ENCODE assay signal across 8 cellular contexts in the genomic region with DNA sequence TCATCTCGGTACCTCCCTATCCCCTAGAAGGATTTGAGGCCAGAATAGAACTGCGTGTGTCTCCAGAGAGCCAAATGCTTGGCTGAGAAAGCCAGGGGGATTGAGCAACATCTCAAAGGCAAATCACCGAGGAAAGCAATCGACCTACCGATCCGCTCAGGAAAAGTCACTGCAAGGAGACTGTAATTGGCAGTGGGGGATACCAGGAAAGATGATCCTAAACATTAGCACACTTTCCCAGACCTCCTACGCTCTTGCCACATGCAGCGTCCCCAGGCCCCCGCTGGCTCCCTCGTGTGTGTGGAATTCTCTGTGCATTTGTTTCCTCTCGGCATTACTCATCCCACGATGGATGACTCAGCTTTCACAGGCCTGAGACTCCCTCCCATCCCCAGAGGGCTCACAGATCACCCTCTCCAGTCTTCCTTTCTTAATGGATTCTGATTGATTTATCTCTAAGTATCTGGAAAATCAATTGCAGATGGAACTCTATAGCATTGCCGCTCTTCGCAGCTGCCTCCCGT.
DNase-seq lines count a peak whose midpoint lies in the region; ATAC-seq and TF ChIP-seq lines count a peak whose summit lies in the region.

No MANE protein-coding gene starts in this region.

- H3K9me3 ChIP-seq in CD4-positive, alpha-beta T cell (ENCODE audit: control insufficient read depth, low read length), result no peaks in the 10 kb centered on the region

- peaks cover 11% of the 10 kb centered on the region for H3K27me3 Mint-ChIP-seq in CD4-positive, alpha-beta T cell

- no peak overlapping the region for H3K4me3 ChIP-seq in retinal pigment epithelial cell (ENCODE audit: low read length)

- intact Hi-C loops in Right ventricle myocardium superior (cut with DNase I), result no loop called here
- intact Hi-C loops in CD4-positive, alpha-beta T cell (cut with DNase I, micrococcal nuclease), result no loop called here

- no peaks in the 10 kb centered on the region for H3K36me3 Mint-ChIP-seq in CD4-positive, alpha-beta T cell (ENCODE audit: low read depth)

- H3K27ac ChIP-seq in CD4-positive, alpha-beta T cell (ENCODE audit: low read depth, low read length), result no peak overlapping the region

- POLR2A ChIA-PET in CD4-positive, alpha-beta T cell (lab: Charles Lee), result no interaction called here

- peak; percentile 84 for DNase-seq in GM04503 (ENCODE audit: low read depth)
- peak; percentile 56 for DNase-seq in Right ventricle myocardium superior
- DNase-seq in retinal pigment epithelial cell (ENCODE audit: low read depth), result peak; percentile 71
- no peak for DNase-seq in NOMO-1 (lab: John Stamatoyannopoulos, UW; ENCODE audit: unreplicated experiment in 2 of 2)
- DNase-seq in CD4-positive, alpha-beta T cell, result no peak
- no peak for DNase-seq in stimulated activated CD4-positive, alpha-beta T cell treated with anti-CD3 and anti-CD28 coated beads, Interleukin-2, amount 100 ng/mL, for 24 hours

- CTCF ChIA-PET in CD4-positive, alpha-beta T cell (lab: Charles Lee), result no interaction called here

- H3K27me3 ChIP-seq in CD4-positive, alpha-beta T cell (ENCODE audit: control insufficient read depth, insufficient read depth, low read length), result no peaks in the 10 kb centered on the region

- no peak overlapping the region for H3K27ac Mint-ChIP-seq in CD4-positive, alpha-beta T cell

- peak; percentile 67 for TF ChIP-seq CTCF in retinal pigment epithelial cell (conservative IDR thresholded peaks at IDR 0.05; ENCODE audit: low read depth, low read length)
- TF ChIP-seq CTCF in CD4-positive, alpha-beta T cell (IDR thresholded peaks at IDR 0.05), result no peak

- peaks cover 2% of the 10 kb centered on the region for H3K9me3 Mint-ChIP-seq in CD4-positive, alpha-beta T cell

- ATAC-seq in SK-N-SH treated with all-trans-retinoic acid at 6 μM for 48 hours (peak; percentile 98), Right ventricle myocardium superior (ENCODE audit: poor library complexity) (peak; percentile 81), GM21619 (IDR thresholded peaks at IDR 0.05; ENCODE audit: unreplicated experiment) (no peak)
- no peak for ATAC-seq in CD4-positive, alpha-beta T cell (ENCODE audit: poor library complexity)

- H3K4me1 Mint-ChIP-seq in CD4-positive, alpha-beta T cell (ENCODE audit: low read depth), result no peaks in the 10 kb centered on the region

- H3K4me3 Mint-ChIP-seq in CD4-positive, alpha-beta T cell, result no peak overlapping the region

TF ChIP-seq in SK-N-SH treated with all-trans-retinoic acid at 6 μM for 48 hours, 23 proteins besides CTCF, POLR2A, EP300 and RAD21:
- TF ChIP-seq ZNF8 (CRISPR knock-in tag; IDR thresholded peaks at IDR 0.05) (peak; percentile 14; the same call in 1 of the 2 replicates), ARNTL (CRISPR knock-in tag; IDR thresholded peaks at IDR 0.05; ENCODE audit: borderline replicate concordance, low read depth) (no peak), ZNF565 (CRISPR knock-in tag; conservative IDR thresholded peaks at IDR 0.05; ENCODE audit: low read depth) (0 out of 2 replicates have a peak, but pooled peaks have one; percentile 35), PPARA (CRISPR knock-in tag; IDR thresholded peaks at IDR 0.05; ENCODE audit: borderline replicate concordance) (0 out of 2 replicates have a peak, but pooled peaks have one; percentile 11), ZNF70 (CRISPR knock-in tag; IDR thresholded peaks at IDR 0.05) (no peak), ISL1 (CRISPR knock-in tag; IDR thresholded peaks at IDR 0.05) (peak; percentile 88), OSR1 (CRISPR knock-in tag; IDR thresholded peaks at IDR 0.05) (no peak), ESRRG (CRISPR knock-in tag; IDR thresholded peaks at IDR 0.05) (no peak), TCF4 (CRISPR knock-in tag; IDR thresholded peaks at IDR 0.05; ENCODE audit: borderline replicate concordance) (peak; percentile 97), ZFP30 (CRISPR knock-in tag; IDR thresholded peaks at IDR 0.05) (no peak), SNAI2 (CRISPR knock-in tag; IDR thresholded peaks at IDR 0.05) (no peak), TOX (CRISPR knock-in tag; IDR thresholded peaks at IDR 0.05; ENCODE audit: borderline replicate concordance) (no peak), CSDC2 (CRISPR knock-in tag; IDR thresholded peaks at IDR 0.05) (no peak), ZFP3 (CRISPR knock-in tag; IDR thresholded peaks at IDR 0.05) (peak; percentile 71; the same call in 1 of the 2 replicates), ZC3H10 (CRISPR knock-in tag; IDR thresholded peaks at IDR 0.05) (no peak), BACH2 (CRISPR knock-in tag; IDR thresholded peaks at IDR 0.05; ENCODE audit: borderline replicate concordance) (peak; percentile 96; the same call in 1 of the 2 replicates)
- TF ChIP-seq, protein P1, sequence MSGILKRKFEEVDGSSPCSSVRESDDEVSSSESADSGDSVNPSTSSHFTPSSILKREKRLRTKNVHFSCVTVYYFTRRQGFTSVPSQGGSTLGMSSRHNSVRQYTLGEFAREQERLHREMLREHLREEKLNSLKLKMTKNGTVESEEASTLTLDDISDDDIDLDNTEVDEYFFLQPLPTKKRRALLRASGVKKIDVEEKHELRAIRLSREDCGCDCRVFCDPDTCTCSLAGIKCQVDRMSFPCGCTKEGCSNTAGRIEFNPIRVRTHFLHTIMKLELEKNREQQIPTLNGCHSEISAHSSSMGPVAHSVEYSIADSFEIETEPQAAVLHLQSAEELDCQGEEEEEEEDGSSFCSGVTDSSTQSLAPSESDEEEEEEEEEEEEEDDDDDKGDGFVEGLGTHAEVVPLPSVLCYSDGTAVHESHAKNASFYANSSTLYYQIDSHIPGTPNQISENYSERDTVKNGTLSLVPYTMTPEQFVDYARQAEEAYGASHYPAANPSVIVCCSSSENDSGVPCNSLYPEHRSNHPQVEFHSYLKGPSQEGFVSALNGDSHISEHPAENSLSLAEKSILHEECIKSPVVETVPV (CRISPR knock-in tag; IDR thresholded peaks at IDR 0.05), result peak; percentile 60; the same call in 1 of the 2 replicates
- TF ChIP-seq, protein P2, sequence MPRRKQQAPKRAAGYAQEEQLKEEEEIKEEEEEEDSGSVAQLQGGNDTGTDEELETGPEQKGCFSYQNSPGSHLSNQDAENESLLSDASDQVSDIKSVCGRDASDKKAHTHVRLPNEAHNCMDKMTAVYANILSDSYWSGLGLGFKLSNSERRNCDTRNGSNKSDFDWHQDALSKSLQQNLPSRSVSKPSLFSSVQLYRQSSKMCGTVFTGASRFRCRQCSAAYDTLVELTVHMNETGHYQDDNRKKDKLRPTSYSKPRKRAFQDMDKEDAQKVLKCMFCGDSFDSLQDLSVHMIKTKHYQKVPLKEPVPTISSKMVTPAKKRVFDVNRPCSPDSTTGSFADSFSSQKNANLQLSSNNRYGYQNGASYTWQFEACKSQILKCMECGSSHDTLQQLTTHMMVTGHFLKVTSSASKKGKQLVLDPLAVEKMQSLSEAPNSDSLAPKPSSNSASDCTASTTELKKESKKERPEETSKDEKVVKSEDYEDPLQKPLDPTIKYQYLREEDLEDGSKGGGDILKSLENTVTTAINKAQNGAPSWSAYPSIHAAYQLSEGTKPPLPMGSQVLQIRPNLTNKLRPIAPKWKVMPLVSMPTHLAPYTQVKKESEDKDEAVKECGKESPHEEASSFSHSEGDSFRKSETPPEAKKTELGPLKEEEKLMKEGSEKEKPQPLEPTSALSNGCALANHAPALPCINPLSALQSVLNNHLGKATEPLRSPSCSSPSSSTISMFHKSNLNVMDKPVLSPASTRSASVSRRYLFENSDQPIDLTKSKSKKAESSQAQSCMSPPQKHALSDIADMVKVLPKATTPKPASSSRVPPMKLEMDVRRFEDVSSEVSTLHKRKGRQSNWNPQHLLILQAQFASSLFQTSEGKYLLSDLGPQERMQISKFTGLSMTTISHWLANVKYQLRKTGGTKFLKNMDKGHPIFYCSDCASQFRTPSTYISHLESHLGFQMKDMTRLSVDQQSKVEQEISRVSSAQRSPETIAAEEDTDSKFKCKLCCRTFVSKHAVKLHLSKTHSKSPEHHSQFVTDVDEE (CRISPR knock-in tag; IDR thresholded peaks at IDR 0.05), result peak; percentile 96
- TF ChIP-seq, protein P3, sequence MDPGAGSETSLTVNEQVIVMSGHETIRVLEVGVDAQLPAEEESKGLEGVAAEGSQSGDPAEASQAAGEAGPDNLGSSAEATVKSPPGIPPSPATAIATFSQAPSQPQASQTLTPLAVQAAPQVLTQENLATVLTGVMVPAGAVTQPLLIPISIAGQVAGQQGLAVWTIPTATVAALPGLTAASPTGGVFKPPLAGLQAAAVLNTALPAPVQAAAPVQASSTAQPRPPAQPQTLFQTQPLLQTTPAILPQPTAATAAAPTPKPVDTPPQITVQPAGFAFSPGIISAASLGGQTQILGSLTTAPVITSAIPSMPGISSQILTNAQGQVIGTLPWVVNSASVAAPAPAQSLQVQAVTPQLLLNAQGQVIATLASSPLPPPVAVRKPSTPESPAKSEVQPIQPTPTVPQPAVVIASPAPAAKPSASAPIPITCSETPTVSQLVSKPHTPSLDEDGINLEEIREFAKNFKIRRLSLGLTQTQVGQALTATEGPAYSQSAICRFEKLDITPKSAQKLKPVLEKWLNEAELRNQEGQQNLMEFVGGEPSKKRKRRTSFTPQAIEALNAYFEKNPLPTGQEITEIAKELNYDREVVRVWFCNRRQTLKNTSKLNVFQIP (CRISPR knock-in tag; IDR thresholded peaks at IDR 0.05; ENCODE audit: borderline replicate concordance, low read depth), result no peak
- TF ChIP-seq, protein P4, sequence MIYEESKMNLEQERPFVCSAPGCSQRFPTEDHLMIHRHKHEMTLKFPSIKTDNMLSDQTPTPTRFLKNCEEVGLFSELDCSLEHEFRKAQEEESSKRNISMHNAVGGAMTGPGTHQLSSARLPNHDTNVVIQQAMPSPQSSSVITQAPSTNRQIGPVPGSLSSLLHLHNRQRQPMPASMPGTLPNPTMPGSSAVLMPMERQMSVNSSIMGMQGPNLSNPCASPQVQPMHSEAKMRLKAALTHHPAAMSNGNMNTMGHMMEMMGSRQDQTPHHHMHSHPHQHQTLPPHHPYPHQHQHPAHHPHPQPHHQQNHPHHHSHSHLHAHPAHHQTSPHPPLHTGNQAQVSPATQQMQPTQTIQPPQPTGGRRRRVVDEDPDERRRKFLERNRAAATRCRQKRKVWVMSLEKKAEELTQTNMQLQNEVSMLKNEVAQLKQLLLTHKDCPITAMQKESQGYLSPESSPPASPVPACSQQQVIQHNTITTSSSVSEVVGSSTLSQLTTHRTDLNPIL (CRISPR knock-in tag; IDR thresholded peaks at IDR 0.05; ENCODE audit: low read depth), result peak; percentile 63; the same call in 1 of the 2 replicates
TF ChIP-seq in SK-N-SH treated with all-trans-retinoic acid at 6 μM for 48 hours: peak in this region for 10.

Comparison
In these comparisons a context has a peak if more than half of its experiments do, and no peak if none do; other contexts are left out.
1. DNase-seq: peak in GM04503 (single experiment), Right ventricle myocardium superior (single experiment) and retinal pigment epithelial cell (single experiment); none in NOMO-1 (0 of 2), CD4-positive, alpha-beta T cell (0 of 10) and stimulated activated CD4-positive, alpha-beta T cell treated with anti-CD3 and anti-CD28 coated beads, Interleukin-2, amount 100 ng/mL, for 24 hours (0 of 2).
2. ATAC-seq: peak in SK-N-SH treated with all-trans-retinoic acid at 6 μM for 48 hours (single experiment) and Right ventricle myocardium superior (single experiment); none in CD4-positive, alpha-beta T cell (single experiment) and GM21619 (single experiment).